In the genomic region with DNA sequence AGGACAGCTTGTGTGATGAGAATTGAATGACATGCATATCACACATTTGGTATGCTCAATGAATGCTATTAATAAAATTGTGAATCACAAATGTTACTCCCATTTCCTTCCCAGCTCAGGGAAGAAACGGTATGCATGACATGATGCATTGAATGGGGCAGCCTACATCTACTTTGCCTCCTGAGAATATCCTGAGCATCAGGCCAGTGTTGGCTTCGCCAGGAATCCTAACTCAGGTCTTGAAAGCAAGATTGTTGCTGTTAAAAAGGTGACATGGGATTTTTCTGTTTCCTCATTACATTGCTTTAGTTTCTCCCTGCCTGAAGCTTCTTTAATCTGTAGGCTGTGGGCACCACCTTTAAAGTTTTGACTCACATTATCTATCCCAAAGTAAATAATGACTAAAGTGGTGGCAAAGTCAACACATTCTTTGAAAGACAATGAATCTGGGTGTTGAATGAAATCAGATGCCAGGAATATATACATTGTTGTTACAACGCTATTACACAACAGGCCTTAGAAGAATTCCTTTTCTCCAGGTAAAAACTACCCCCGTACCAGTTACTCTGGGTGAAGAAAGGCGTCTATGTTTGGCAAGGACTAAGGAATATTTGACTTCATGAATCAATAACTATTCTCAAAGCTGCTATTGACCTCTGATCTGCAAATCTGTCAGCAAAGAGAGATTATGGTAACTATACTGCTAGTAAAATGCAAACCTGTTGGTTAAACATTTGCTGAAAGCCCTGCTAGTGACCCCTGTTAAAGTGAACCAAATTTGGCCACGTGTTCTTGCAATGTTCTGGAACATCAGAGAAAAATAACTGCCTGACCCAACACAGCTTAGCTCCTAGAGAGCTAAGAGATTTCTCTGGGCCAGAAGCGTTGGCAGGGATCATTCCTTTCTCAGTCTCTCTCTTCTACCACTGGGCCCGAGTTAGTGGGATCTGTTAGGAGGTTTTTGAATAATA, we compare ENCODE assay signal across 1 cellular context.
TF ChIP-seq lines count a peak whose summit lies in the region.

No MANE protein-coding gene starts in this region.

TF ChIP-seq in HepG2, 621 proteins besides CTCF, POLR2A, EP300 and RAD21 (continued from another document and continues in another):
- TF ChIP-seq ZFP90 (CRISPR knock-in tag; IDR thresholded peaks at IDR 0.05; ENCODE audit: borderline replicate concordance) (peak; percentile 43; the same call in 1 of the 2 replicates), IRF2 (CRISPR knock-in tag; IDR thresholded peaks at IDR 0.05) (no peak), ZNF124 (CRISPR knock-in tag; IDR thresholded peaks at IDR 0.05) (peak; percentile 91; the same call in 1 of the 2 replicates), ZNF331 (CRISPR knock-in tag; IDR thresholded peaks at IDR 0.05) (no peak; the same call in 1 of the 2 replicates), HNRNPL (IDR thresholded peaks at IDR 0.05; ENCODE audit: low read depth, low read length) (0 out of 2 replicates have a peak, but pooled peaks have one; percentile 40), POLR2AphosphoS5 (IDR thresholded peaks at IDR 0.05; ENCODE audit: low read depth, low read length) (0 out of 2 replicates have a peak, but pooled peaks have one; percentile 27), DPF2 (CRISPR knock-in tag; IDR thresholded peaks at IDR 0.05; ENCODE audit: borderline replicate concordance, low read depth) (peak; percentile 93), NR2F2 (IDR thresholded peaks at IDR 0.05; ENCODE audit: borderline replicate concordance, low read depth) (peak; percentile 98), ZNF550 (CRISPR knock-in tag; IDR thresholded peaks at IDR 0.05; ENCODE audit: borderline replicate concordance) (no peak), HOXA9 (CRISPR knock-in tag; IDR thresholded peaks at IDR 0.05; ENCODE audit: borderline replicate concordance) (no peak), KLF12 (CRISPR knock-in tag; IDR thresholded peaks at IDR 0.05; ENCODE audit: borderline replicate concordance) (0 out of 2 replicates have a peak, but pooled peaks have one; percentile 51), ZNF136 (CRISPR knock-in tag; IDR thresholded peaks at IDR 0.05; ENCODE audit: low read depth) (no peak), TOPORS (CRISPR knock-in tag; IDR thresholded peaks at IDR 0.05) (no peak; the same call in 1 of the 2 replicates), HDAC6 (IDR thresholded peaks at IDR 0.05; ENCODE audit: low read depth, low read length) (no peak), ARID2 (CRISPR knock-in tag; IDR thresholded peaks at IDR 0.05; ENCODE audit: borderline replicate concordance) (no peak), ZFYVE20 (CRISPR knock-in tag; IDR thresholded peaks at IDR 0.05; ENCODE audit: borderline replicate concordance, low read depth) (no peak), CENPX (CRISPR knock-in tag; IDR thresholded peaks at IDR 0.05) (no peak), MAFF (IDR thresholded peaks at IDR 0.05; ENCODE audit: low read depth, low read length) (peak; percentile 45; the same call in 1 of the 2 replicates), ISL2 (CRISPR knock-in tag; IDR thresholded peaks at IDR 0.05) (peak; percentile 99), AHR (CRISPR knock-in tag; IDR thresholded peaks at IDR 0.05) (no peak), ZNF660 (CRISPR knock-in tag; IDR thresholded peaks at IDR 0.05; ENCODE audit: borderline replicate concordance, low read depth) (no peak), HNF4G (IDR thresholded peaks at IDR 0.05; ENCODE audit: borderline replicate concordance, low read depth, low read length) (peak; percentile 81), HNF4G (CRISPR knock-in tag; IDR thresholded peaks at IDR 0.05; ENCODE audit: borderline replicate concordance, low read depth) (peak; percentile 37; the same call in 1 of the 2 replicates), HNRNPH1 (optimal IDR thresholded peaks at IDR 0.05; ENCODE audit: low read depth, low read length) (no peak), ZFP36L2 (CRISPR knock-in tag; IDR thresholded peaks at IDR 0.05) (no peak), AGO1 (IDR thresholded peaks at IDR 0.05; ENCODE audit: low read depth, low read length, poor library complexity, severe bottlenecking) (no peak), ERF (CRISPR knock-in tag; IDR thresholded peaks at IDR 0.05) (no peak; the same call in 1 of the 2 replicates), PAX8 (CRISPR knock-in tag; IDR thresholded peaks at IDR 0.05; ENCODE audit: borderline replicate concordance) (no peak), ZNF496 (CRISPR knock-in tag; IDR thresholded peaks at IDR 0.05; ENCODE audit: insufficient replicate concordance) (no peak), NBN (conservative IDR thresholded peaks at IDR 0.05) (no peak), ARHGAP35 (CRISPR knock-in tag; IDR thresholded peaks at IDR 0.05; ENCODE audit: borderline replicate concordance) (no peak), NPAS2 (CRISPR knock-in tag; IDR thresholded peaks at IDR 0.05; ENCODE audit: borderline replicate concordance) (no peak), BORCS8-MEF2B (CRISPR knock-in tag; IDR thresholded peaks at IDR 0.05) (no peak), PHF8 (CRISPR knock-in tag; IDR thresholded peaks at IDR 0.05) (no peak), PHF5A (CRISPR knock-in tag; IDR thresholded peaks at IDR 0.05; ENCODE audit: low read depth, unreplicated experiment) (no peak)
- TF ChIP-seq, protein P1, sequence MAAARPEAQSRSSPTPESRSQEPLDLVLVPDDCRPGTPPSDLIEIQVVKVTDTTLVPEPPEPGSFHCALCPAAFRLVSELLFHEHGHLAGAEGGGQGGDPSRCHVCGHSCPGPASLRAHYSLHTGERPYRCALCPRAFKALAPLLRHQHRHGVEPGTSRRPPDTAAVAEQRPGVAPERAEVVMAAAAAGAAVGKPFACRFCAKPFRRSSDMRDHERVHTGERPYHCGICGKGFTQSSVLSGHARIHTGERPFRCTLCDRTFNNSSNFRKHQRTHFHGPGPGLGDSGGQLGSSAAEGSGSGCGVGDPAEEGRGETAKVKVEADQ (CRISPR knock-in tag; IDR thresholded peaks at IDR 0.05; ENCODE audit: borderline replicate concordance), result no peak; the same call in 1 of the 2 replicates
- TF ChIP-seq, protein P2, sequence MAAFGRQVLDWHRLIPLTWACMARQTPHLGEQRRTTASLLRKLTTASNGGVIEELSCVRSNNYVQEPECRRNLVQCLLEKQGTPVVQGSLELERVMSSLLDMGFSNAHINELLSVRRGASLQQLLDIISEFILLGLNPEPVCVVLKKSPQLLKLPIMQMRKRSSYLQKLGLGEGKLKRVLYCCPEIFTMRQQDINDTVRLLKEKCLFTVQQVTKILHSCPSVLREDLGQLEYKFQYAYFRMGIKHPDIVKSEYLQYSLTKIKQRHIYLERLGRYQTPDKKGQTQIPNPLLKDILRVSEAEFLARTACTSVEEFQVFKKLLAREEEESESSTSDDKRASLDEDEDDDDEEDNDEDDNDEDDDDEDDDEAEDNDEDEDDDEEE (CRISPR knock-in tag; IDR thresholded peaks at IDR 0.05), result no peak
- TF ChIP-seq, protein P3, sequence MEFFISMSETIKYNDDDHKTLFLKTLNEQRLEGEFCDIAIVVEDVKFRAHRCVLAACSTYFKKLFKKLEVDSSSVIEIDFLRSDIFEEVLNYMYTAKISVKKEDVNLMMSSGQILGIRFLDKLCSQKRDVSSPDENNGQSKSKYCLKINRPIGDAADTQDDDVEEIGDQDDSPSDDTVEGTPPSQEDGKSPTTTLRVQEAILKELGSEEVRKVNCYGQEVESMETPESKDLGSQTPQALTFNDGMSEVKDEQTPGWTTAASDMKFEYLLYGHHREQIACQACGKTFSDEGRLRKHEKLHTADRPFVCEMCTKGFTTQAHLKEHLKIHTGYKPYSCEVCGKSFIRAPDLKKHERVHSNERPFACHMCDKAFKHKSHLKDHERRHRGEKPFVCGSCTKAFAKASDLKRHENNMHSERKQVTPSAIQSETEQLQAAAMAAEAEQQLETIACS (CRISPR knock-in tag; IDR thresholded peaks at IDR 0.05), result no peak
- TF ChIP-seq, protein P4, sequence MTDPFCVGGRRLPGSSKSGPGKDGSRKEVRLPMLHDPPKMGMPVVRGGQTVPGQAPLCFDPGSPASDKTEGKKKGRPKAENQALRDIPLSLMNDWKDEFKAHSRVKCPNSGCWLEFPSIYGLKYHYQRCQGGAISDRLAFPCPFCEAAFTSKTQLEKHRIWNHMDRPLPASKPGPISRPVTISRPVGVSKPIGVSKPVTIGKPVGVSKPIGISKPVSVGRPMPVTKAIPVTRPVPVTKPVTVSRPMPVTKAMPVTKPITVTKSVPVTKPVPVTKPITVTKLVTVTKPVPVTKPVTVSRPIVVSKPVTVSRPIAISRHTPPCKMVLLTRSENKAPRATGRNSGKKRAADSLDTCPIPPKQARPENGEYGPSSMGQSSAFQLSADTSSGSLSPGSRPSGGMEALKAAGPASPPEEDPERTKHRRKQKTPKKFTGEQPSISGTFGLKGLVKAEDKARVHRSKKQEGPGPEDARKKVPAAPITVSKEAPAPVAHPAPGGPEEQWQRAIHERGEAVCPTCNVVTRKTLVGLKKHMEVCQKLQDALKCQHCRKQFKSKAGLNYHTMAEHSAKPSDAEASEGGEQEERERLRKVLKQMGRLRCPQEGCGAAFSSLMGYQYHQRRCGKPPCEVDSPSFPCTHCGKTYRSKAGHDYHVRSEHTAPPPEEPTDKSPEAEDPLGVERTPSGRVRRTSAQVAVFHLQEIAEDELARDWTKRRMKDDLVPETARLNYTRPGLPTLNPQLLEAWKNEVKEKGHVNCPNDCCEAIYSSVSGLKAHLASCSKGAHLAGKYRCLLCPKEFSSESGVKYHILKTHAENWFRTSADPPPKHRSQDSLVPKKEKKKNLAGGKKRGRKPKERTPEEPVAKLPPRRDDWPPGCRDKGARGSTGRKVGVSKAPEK (CRISPR knock-in tag; IDR thresholded peaks at IDR 0.05; ENCODE audit: borderline replicate concordance), result no peak
- TF ChIP-seq, protein P5, sequence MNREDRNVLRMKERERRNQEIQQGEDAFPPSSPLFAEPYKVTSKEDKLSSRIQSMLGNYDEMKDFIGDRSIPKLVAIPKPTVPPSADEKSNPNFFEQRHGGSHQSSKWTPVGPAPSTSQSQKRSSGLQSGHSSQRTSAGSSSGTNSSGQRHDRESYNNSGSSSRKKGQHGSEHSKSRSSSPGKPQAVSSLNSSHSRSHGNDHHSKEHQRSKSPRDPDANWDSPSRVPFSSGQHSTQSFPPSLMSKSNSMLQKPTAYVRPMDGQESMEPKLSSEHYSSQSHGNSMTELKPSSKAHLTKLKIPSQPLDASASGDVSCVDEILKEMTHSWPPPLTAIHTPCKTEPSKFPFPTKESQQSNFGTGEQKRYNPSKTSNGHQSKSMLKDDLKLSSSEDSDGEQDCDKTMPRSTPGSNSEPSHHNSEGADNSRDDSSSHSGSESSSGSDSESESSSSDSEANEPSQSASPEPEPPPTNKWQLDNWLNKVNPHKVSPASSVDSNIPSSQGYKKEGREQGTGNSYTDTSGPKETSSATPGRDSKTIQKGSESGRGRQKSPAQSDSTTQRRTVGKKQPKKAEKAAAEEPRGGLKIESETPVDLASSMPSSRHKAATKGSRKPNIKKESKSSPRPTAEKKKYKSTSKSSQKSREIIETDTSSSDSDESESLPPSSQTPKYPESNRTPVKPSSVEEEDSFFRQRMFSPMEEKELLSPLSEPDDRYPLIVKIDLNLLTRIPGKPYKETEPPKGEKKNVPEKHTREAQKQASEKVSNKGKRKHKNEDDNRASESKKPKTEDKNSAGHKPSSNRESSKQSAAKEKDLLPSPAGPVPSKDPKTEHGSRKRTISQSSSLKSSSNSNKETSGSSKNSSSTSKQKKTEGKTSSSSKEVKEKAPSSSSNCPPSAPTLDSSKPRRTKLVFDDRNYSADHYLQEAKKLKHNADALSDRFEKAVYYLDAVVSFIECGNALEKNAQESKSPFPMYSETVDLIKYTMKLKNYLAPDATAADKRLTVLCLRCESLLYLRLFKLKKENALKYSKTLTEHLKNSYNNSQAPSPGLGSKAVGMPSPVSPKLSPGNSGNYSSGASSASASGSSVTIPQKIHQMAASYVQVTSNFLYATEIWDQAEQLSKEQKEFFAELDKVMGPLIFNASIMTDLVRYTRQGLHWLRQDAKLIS (CRISPR knock-in tag; IDR thresholded peaks at IDR 0.05), result no peak; the same call in 1 of the 2 replicates
- TF ChIP-seq, protein P6, sequence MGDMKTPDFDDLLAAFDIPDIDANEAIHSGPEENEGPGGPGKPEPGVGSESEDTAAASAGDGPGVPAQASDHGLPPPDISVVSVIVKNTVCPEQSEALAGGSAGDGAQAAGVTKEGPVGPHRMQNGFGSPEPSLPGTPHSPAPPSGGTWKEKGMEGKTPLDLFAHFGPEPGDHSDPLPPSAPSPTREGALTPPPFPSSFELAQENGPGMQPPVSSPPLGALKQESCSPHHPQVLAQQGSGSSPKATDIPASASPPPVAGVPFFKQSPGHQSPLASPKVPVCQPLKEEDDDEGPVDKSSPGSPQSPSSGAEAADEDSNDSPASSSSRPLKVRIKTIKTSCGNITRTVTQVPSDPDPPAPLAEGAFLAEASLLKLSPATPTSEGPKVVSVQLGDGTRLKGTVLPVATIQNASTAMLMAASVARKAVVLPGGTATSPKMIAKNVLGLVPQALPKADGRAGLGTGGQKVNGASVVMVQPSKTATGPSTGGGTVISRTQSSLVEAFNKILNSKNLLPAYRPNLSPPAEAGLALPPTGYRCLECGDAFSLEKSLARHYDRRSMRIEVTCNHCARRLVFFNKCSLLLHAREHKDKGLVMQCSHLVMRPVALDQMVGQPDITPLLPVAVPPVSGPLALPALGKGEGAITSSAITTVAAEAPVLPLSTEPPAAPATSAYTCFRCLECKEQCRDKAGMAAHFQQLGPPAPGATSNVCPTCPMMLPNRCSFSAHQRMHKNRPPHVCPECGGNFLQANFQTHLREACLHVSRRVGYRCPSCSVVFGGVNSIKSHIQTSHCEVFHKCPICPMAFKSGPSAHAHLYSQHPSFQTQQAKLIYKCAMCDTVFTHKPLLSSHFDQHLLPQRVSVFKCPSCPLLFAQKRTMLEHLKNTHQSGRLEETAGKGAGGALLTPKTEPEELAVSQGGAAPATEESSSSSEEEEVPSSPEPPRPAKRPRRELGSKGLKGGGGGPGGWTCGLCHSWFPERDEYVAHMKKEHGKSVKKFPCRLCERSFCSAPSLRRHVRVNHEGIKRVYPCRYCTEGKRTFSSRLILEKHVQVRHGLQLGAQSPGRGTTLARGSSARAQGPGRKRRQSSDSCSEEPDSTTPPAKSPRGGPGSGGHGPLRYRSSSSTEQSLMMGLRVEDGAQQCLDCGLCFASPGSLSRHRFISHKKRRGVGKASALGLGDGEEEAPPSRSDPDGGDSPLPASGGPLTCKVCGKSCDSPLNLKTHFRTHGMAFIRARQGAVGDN (CRISPR knock-in tag; IDR thresholded peaks at IDR 0.05), result no peak
- TF ChIP-seq, protein P7, sequence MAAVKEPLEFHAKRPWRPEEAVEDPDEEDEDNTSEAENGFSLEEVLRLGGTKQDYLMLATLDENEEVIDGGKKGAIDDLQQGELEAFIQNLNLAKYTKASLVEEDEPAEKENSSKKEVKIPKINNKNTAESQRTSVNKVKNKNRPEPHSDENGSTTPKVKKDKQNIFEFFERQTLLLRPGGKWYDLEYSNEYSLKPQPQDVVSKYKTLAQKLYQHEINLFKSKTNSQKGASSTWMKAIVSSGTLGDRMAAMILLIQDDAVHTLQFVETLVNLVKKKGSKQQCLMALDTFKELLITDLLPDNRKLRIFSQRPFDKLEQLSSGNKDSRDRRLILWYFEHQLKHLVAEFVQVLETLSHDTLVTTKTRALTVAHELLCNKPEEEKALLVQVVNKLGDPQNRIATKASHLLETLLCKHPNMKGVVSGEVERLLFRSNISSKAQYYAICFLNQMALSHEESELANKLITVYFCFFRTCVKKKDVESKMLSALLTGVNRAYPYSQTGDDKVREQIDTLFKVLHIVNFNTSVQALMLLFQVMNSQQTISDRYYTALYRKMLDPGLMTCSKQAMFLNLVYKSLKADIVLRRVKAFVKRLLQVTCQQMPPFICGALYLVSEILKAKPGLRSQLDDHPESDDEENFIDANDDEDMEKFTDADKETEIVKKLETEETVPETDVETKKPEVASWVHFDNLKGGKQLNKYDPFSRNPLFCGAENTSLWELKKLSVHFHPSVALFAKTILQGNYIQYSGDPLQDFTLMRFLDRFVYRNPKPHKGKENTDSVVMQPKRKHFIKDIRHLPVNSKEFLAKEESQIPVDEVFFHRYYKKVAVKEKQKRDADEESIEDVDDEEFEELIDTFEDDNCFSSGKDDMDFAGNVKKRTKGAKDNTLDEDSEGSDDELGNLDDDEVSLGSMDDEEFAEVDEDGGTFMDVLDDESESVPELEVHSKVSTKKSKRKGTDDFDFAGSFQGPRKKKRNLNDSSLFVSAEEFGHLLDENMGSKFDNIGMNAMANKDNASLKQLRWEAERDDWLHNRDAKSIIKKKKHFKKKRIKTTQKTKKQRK (IDR thresholded peaks at IDR 0.05; ENCODE audit: low read length), result no peak
